In the genomic region with DNA sequence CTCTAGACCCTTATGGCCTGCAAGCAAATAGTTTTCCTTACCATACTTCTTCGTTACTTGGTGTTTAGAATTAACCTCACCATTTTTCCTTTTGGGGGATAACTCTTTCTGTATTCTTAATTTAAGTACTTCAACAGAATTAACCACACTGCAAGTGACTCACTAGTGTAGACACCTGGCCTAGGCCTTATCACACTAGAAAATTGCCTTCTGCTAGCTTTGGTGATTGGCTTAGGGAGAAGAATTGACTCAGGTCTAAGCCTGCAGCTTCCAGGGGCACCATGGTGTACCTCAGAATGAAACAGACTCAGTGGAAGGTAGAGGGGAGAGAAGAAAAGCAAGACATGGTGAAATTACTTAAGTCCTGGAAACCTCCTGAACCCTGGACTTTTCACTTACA, we compare ENCODE assay signal across 30 cellular contexts.
DNase-seq lines count a peak whose midpoint lies in the region; ATAC-seq, FAIRE-seq and TF ChIP-seq lines count a peak whose summit lies in the region.
"Had no signal": no experiment of that assay in that cellular context is flagged by ENCODE, and none has a peak within 500 bp of the region (broad histone marks: within the 10 kb centered on the region; RNA-seq: fewer than 3 reads in every experiment).

No MANE protein-coding gene starts in this region.

- H3K4me1 ChIP-seq in GM23248 (ENCODE audit: insufficient read depth), result no peaks in the 10 kb centered on the region

- peaks cover 0 to 2% of the 10 kb centered on the region in 2 donors for H3K36me3 Mint-ChIP-seq in activated T-cell treated with anti-CD3 and anti-CD28 coated beads, Interleukin-2, amount 50 U/mL, for 72 hours (ENCODE audit: insufficient read depth in 2 of 2)
- H3K36me3 Mint-ChIP-seq in activated T-helper 1 cell treated with anti-CD3 and anti-CD28 coated beads, Interleukin-12 subunit alpha, Interleukin-12 subunit beta, Interleukin-2, Interleukin-4 antibody, amounts not matched to agents 30 ng/mL and 10 ng/mL and 1 ng/mL, durations not matched to agents 14 hours and 24 hours and 36 hours (ENCODE audit: low read depth), result no peaks in the 10 kb centered on the region
- H3K36me3 Mint-ChIP-seq: type B pancreatic cell had no signal

- H3K9me3 Mint-ChIP-seq in activated T-cell treated with anti-CD3 and anti-CD28 coated beads, Interleukin-2, amount 50 U/mL, for 72 hours, result no peaks in the 10 kb centered on the region
- H3K9me3 Mint-ChIP-seq in activated T-helper 1 cell treated with anti-CD3 and anti-CD28 coated beads, Interleukin-12 subunit alpha, Interleukin-12 subunit beta, Interleukin-2, Interleukin-4 antibody, amounts not matched to agents 30 ng/mL and 10 ng/mL and 1 ng/mL, durations not matched to agents 14 hours and 24 hours and 36 hours, result peaks cover 19% of the 10 kb centered on the region
- H3K9me3 Mint-ChIP-seq: activated B cell treated with CpG ODN at 0.5 μM for 24 hours, type B pancreatic cell had no signal

- peaks cover 6% of the 10 kb centered on the region for H3K27me3 Mint-ChIP-seq in activated T-cell treated with anti-CD3 and anti-CD28 coated beads, Interleukin-2, amount 50 U/mL, for 72 hours (ENCODE audit: low read depth)
- no peaks in the 10 kb centered on the region for H3K27me3 Mint-ChIP-seq in activated T-helper 1 cell treated with anti-CD3 and anti-CD28 coated beads, Interleukin-12 subunit alpha, Interleukin-12 subunit beta, Interleukin-2, Interleukin-4 antibody, amounts not matched to agents 30 ng/mL and 10 ng/mL and 1 ng/mL, durations not matched to agents 14 hours and 24 hours and 36 hours (ENCODE audit: insufficient read depth)
- H3K27me3 Mint-ChIP-seq: activated B cell treated with CpG ODN at 0.5 μM for 24 hours had no signal

- 92 to 95% methylated on average over 1 of the region's 1 CpG for WGBS in GM23248 (ENCODE audit: low coverage in 1 of 2, low lambda C conversion rate in 2 of 2, missing lambda C conversion rate in 2 of 2), 2 experiments

- H3K27me3 ChIP-seq in bronchial epithelial cell (ENCODE audit: control insufficient read depth, insufficient read depth, low read length), result no peaks in the 10 kb centered on the region
- no peaks in the 10 kb centered on the region for H3K27me3 ChIP-seq in GM23248 (replicated peaks; ENCODE audit: insufficient read depth)
- H3K27me3 ChIP-seq: BLaER1 treated with 17β-estradiol and CSF1 and Interleukin-3, amounts not matched to agents 10 nM and 100 nM; MG63; right atrium auricular region had no signal

- no peaks in the 10 kb centered on the region for H3F3A ChIP-seq in GM23248 (ENCODE audit: insufficient read depth)

- no peak overlapping the region for H3K9ac ChIP-seq in GM23248
- H3K9ac ChIP-seq: BLaER1 treated with 17β-estradiol and CSF1 and Interleukin-3, amounts not matched to agents 10 nM and 100 nM had no signal

- H3K4me2 ChIP-seq in GM23248 (ENCODE audit: unreplicated experiment), result no peak overlapping the region

- no peak for TF ChIP-seq CTCF in bronchial epithelial cell (IDR thresholded peaks at IDR 0.05; ENCODE audit: insufficient read depth, low read length, severe bottlenecking)

- peak overlapping the region in 1 of 2 donors; percentile 8 for H3K4me3 Mint-ChIP-seq in activated T-cell treated with anti-CD3 and anti-CD28 coated beads, Interleukin-2, amount 50 U/mL, for 72 hours
- H3K4me3 Mint-ChIP-seq in activated T-helper 1 cell treated with anti-CD3 and anti-CD28 coated beads, Interleukin-12 subunit alpha, Interleukin-12 subunit beta, Interleukin-2, Interleukin-4 antibody, amounts not matched to agents 30 ng/mL and 10 ng/mL and 1 ng/mL, durations not matched to agents 14 hours and 24 hours and 36 hours, result no peak overlapping the region
- H3K4me3 Mint-ChIP-seq: activated B cell treated with CpG ODN at 0.5 μM for 24 hours, endodermal cell, type B pancreatic cell had no signal

- no peaks in the 10 kb centered on the region for H3K79me2 ChIP-seq in GM23248 (ENCODE audit: insufficient read depth)

- intact Hi-C loops in activated T-helper 1 cell treated with anti-CD3 and anti-CD28 coated beads, Interleukin-12 subunit alpha, Interleukin-12 subunit beta, Interleukin-2, Interleukin-4 antibody, amounts not matched to agents 30 ng/mL and 10 ng/mL and 1 ng/mL, durations not matched to agents 14 hours and 24 hours and 36 hours (cut with micrococcal nuclease), result loop anchor here (2.0 to 10.0 kb wide), 7 partner anchors 46 to 697 kb away; partner anchors contain the start of gene HMHB1

- FAIRE-seq in bronchial epithelial cell (lab: Jason Lieb, UNC), result no peak
- FAIRE-seq: keratinocyte had no signal

- H3K27ac ChIP-seq in GM23248, result no peak overlapping the region
- H3K27ac ChIP-seq: BLaER1 treated with 17β-estradiol and CSF1 and Interleukin-3, amounts not matched to agents 10 nM and 100 nM; HL-60; right atrium auricular region had no signal

- H3K4me3 ChIP-seq in bronchial epithelial cell (ENCODE audit: low read depth, low read length) (no peak overlapping the region), GM23248 (no peak overlapping the region)
- H3K4me3 ChIP-seq: BLaER1 treated with 17β-estradiol and CSF1 and Interleukin-3, amounts not matched to agents 10 nM and 100 nM; MG63; right atrium auricular region had no signal

- no peaks in the 10 kb centered on the region for H3K9me2 ChIP-seq in GM23248 (ENCODE audit: insufficient read depth)

- H3K36me3 ChIP-seq in bronchial epithelial cell (ENCODE audit: control insufficient read depth, insufficient read depth, low read length) (no peaks in the 10 kb centered on the region), GM23248 (ENCODE audit: low read depth) (no peaks in the 10 kb centered on the region)
- H3K36me3 ChIP-seq: BLaER1 treated with 17β-estradiol and CSF1 and Interleukin-3, amounts not matched to agents 10 nM and 100 nM; MG63; right atrium auricular region had no signal

- H2AFZ ChIP-seq in GM23248, result no peak overlapping the region

- peak; percentile 97 to 98 for ATAC-seq in activated T-cell treated with anti-CD3 and anti-CD28 coated beads, Interleukin-2, amount 50 U/mL, for 72 hours (replicated peaks in 1 of 2)
- ATAC-seq in stimulated activated naive CD8-positive, alpha-beta T cell treated with anti-CD3 and anti-CD28 coated beads, Interleukin-15, Interleukin-2, amounts not matched to agents 100 U/mL and 50 U/mL, for 24 hours, result peak; percentile 93
- ATAC-seq: esophagus mucosa, left ventricle myocardium superior had no signal

- H3K4me1 Mint-ChIP-seq in activated T-cell treated with anti-CD3 and anti-CD28 coated beads, Interleukin-2, amount 50 U/mL, for 72 hours (ENCODE audit: low read depth), result peaks cover 29% of the 10 kb centered on the region
- H3K4me1 Mint-ChIP-seq in activated T-helper 1 cell treated with anti-CD3 and anti-CD28 coated beads, Interleukin-12 subunit alpha, Interleukin-12 subunit beta, Interleukin-2, Interleukin-4 antibody, amounts not matched to agents 30 ng/mL and 10 ng/mL and 1 ng/mL, durations not matched to agents 14 hours and 24 hours and 36 hours (ENCODE audit: low read depth), result peaks cover 34% of the 10 kb centered on the region
- H3K4me1 Mint-ChIP-seq: activated B cell treated with CpG ODN at 0.5 μM for 24 hours had no signal

- no peaks in the 10 kb centered on the region for H3K9me3 ChIP-seq in GM23248 (ENCODE audit: low read depth)
- H3K9me3 ChIP-seq: MG63, right atrium auricular region had no signal

- no peak overlapping the region for H3K27ac Mint-ChIP-seq in activated T-cell treated with anti-CD3 and anti-CD28 coated beads, Interleukin-2, amount 50 U/mL, for 72 hours
- H3K27ac Mint-ChIP-seq in activated T-helper 1 cell treated with anti-CD3 and anti-CD28 coated beads, Interleukin-12 subunit alpha, Interleukin-12 subunit beta, Interleukin-2, Interleukin-4 antibody, amounts not matched to agents 30 ng/mL and 10 ng/mL and 1 ng/mL, durations not matched to agents 14 hours and 24 hours and 36 hours, result peak overlapping the region; percentile 65
- H3K27ac Mint-ChIP-seq: activated B cell treated with CpG ODN at 0.5 μM for 24 hours, endodermal cell, type B pancreatic cell had no signal

- H4K20me1 ChIP-seq in GM23248 (ENCODE audit: insufficient read depth), result no peaks in the 10 kb centered on the region
- H4K20me1 ChIP-seq: BLaER1 treated with 17β-estradiol and CSF1 and Interleukin-3, amounts not matched to agents 10 nM and 100 nM had no signal

- DNase-seq in activated T-cell treated with anti-CD3 and anti-CD28 coated beads, Interleukin-2, amount 50 U/mL, for 72 hours, result peak; percentile 24 to 25
- DNase-seq in activated T-cell treated with anti-CD3 and anti-CD28 coated beads, Interleukin-2, amount 50 U/mL, for 48 hours, result no peak
- no peak for DNase-seq in activated T-helper 1 cell treated with anti-CD3 and anti-CD28 coated beads, Interleukin-12 subunit alpha, Interleukin-12 subunit beta, Interleukin-2, Interleukin-4 antibody, amounts not matched to agents 30 ng/mL and 10 ng/mL and 1 ng/mL, durations not matched to agents 14 hours and 24 hours and 36 hours (ENCODE audit: low spot score)
- DNase-seq in bronchial epithelial cell (ENCODE audit: low read depth) (peak; percentile 30), GM23248 (no peak), occipital lobe (lab: John Stamatoyannopoulos, UW) (no peak)
- no peak for DNase-seq in stimulated activated naive CD8-positive, alpha-beta T cell treated with anti-CD3 and anti-CD28 coated beads, Interleukin-15, Interleukin-2, amounts not matched to agents 100 U/mL and 50 U/mL, for 24 hours
- DNase-seq: activated B cell treated with CpG ODN at 0.5 μM for 24 hours; activated effector memory CD4-positive, alpha-beta T cell treated with Interleukin-2 at 50 U/mL for 16 hours; dermis blood vessel endothelial cell; DMS79; endodermal cell; foreskin fibroblast; GF-D8; HCEC 1CT; head of caudate nucleus; KG1; left ventricle myocardium superior; mesendoderm; MG63; NCI-H1105 treated with DMSO at 0.1 percent for 48 hours; NCI-H2029; posterior cingulate gyrus; T-helper 1 cell had no signal

- in situ Hi-C loops in GM23248 (cut with MboI), result no loop called here

Comparison
In these comparisons a context has a peak if more than half of its experiments do, and no peak if none do; other contexts are left out.
1. DNase-seq: peak in activated T-cell treated with anti-CD3 and anti-CD28 coated beads, Interleukin-2, amount 50 U/mL, for 72 hours (2 of 2) and bronchial epithelial cell (single experiment); none in activated T-cell treated with anti-CD3 and anti-CD28 coated beads, Interleukin-2, amount 50 U/mL, for 48 hours (0 of 2), activated T-helper 1 cell treated with anti-CD3 and anti-CD28 coated beads, Interleukin-12 subunit alpha, Interleukin-12 subunit beta, Interleukin-2, Interleukin-4 antibody, amounts not matched to agents 30 ng/mL and 10 ng/mL and 1 ng/mL, durations not matched to agents 14 hours and 24 hours and 36 hours (single experiment), stimulated activated naive CD8-positive, alpha-beta T cell treated with anti-CD3 and anti-CD28 coated beads, Interleukin-15, Interleukin-2, amounts not matched to agents 100 U/mL and 50 U/mL, for 24 hours (single experiment), GM23248 (single experiment) and occipital lobe (single experiment).